ENCODE assay signal across 9 cellular contexts in genomic region chr4:164288578-164288977, GRCh38.
"Had no signal": no experiment of that assay in that cellular context is flagged by ENCODE, and none has a peak within 500 bp of the region (broad histone marks: within the 10 kb centered on the region; RNA-seq: fewer than 3 reads in every experiment).

No MANE protein-coding gene starts in this region.

- DNase-seq: GM23248, GOT3, H7, H9, HCEC 1CT, HFFc6 had no signal

- H2AFZ ChIP-seq: GM23248, GM23338 had no signal

- H3K4me2 ChIP-seq: GM23338 had no signal

- H3K9me3 ChIP-seq: HAP-1 had no signal

- H3K36me3 ChIP-seq: HAP-1 had no signal

- H3K9ac ChIP-seq: GM23248 had no signal

- H3K27ac ChIP-seq: GM23248 had no signal

- H3K4me1 ChIP-seq: HAP-1 had no signal

- H3K4me3 ChIP-seq: GM23248, GM23338, HAP-1 had no signal

- ATAC-seq: GM23338, HCT116 had no signal
